In the genomic region with DNA sequence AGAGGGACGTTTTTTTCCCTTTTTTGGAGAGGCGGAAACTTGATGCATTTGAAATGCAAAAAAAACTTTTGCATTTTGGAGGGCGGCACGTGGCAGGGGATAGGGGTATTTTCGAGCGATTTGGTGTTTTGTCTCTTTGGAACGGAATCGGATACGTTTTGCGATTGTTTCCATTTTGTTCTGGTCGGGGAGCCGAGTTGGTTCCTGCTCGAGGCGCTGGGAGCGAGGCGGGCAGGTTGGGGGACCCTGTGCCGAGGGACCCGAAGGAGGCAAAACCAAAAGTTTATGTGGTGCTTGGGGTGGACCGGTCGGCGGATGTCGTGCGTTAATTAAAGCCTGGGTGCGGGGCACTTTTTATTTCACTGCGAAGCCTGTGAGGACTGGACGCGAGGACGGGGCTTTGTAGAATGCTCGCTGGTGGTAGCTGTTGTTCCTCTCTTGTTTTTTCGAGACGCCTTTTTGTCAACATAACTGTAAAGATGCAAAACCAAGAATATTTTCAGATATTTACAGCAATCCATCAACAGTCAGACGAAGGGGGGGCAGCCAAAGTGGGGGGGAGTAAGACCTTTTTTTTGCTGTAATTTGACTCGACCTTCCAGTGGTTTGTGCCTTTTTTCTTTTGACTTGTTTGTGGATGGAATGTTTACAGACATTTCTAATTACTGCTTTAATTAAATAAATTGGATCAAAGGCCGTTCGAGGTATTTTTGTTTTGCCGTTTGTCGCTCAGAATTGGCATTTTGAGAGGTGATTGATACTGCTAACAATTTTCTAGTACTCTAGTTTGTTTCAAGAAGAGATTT, we compare ENCODE assay signal across 8 cellular contexts. TPM values are rescaled to one million over a fixed set of nuclear protein-coding genes. Genes with fewer than 3 reads are reported as not detected.
DNase-seq lines count a peak whose midpoint lies in the region; ATAC-seq and TF ChIP-seq lines count a peak whose summit lies in the region.

No MANE protein-coding gene starts in this region.

- ATAC-seq in HG02642 (IDR thresholded peaks at IDR 0.05; ENCODE audit: poor library complexity, unreplicated experiment): peak; percentile 5
- ATAC-seq in natural killer cell: peak in 1 of 3 donors; percentile 1

- no peaks in the 10 kb centered on the region for H3K9me3 Mint-ChIP-seq in natural killer cell

- peaks cover 20% of the 10 kb centered on the region for H3K36me3 Mint-ChIP-seq in natural killer cell

- no peak for TF ChIP-seq CTCF in natural killer cell (IDR thresholded peaks at IDR 0.05)

- DNase-seq in NCI-H2081 (lab: John Stamatoyannopoulos, UW) (peak; percentile 31 to 60), NCI-H2081 treated with DMSO at 0.1 percent for 48 hours (lab: John Stamatoyannopoulos, UW) (no peak), NCI-H526 treated with DMSO at 0.1 percent for 48 hours (lab: John Stamatoyannopoulos, UW) (peak; percentile 28), fibroblast of gingiva (ENCODE audit: low read depth) (peak; percentile 30), natural killer cell (peak; percentile 50)
- peak; percentile 65 to 69 for DNase-seq in activated T-cell treated with anti-CD3 and anti-CD28 coated beads, Interleukin-2, amount 50 U/mL, for 48 hours

- H3K4me1 Mint-ChIP-seq in natural killer cell: peaks cover 58 to 59% of the 10 kb centered on the region in 2 donors

- H3K27ac Mint-ChIP-seq in natural killer cell: peak overlapping the region; percentile 99

- peak overlapping the region; percentile 100 for H3K4me3 Mint-ChIP-seq in natural killer cell

- intact Hi-C loops in natural killer cell (cut with micrococcal nuclease): loop anchor here (1.0 to 5.0 kb wide), 3 partner anchors 58 to 601 kb away; partner anchors contain the start of gene SRP9

- no peaks in the 10 kb centered on the region for H3K27me3 Mint-ChIP-seq in natural killer cell (ENCODE audit: low read depth in 2 of 2)

- peak overlapping the region; percentile 63 for H3K27ac ChIP-seq in temporal lobe (ENCODE audit: low read depth, low read length)

RNA-seq across cellular contexts. Expression of gene H3-3A, which starts 1.0 kb away (rescaled TPM):
- 100 to 1,000 TPM; 490 to 616 (median 522) TPM for total RNA-seq in natural killer cell
- 292 TPM for total RNA-seq in temporal lobe
